In the genomic region with DNA sequence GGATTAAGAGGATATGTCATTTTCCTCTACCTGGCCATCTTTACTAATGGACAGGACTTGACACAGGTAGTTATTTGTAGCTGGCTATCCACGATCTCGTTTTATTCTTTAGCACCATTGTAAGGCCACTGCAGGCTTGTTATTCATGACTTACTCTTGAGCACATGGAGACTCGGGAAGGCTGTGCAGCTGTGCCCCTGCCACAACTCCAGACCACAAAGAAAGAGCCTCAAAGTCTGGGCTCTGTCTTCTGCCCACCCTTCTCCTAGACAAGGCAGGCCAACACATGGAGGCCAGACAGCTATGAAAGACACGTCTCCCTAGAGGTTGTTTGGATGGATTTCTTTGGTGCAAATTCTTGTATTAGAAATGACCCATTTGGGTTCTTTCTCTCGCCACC, we compare ENCODE assay signal across 23 cellular contexts.
"Had no signal": no experiment of that assay in that cellular context is flagged by ENCODE, and none has a peak within 500 bp of the region (broad histone marks: within the 10 kb centered on the region; RNA-seq: fewer than 3 reads in every experiment).

No MANE protein-coding gene starts in this region.

- H3K27ac Mint-ChIP-seq: activated B cell treated with CpG ODN at 0.5 μM for 24 hours; activated CD4-positive, alpha-beta memory T cell treated with anti-CD3 and anti-CD28 coated beads for 36 hours; activated naive CD4-positive, alpha-beta T cell treated with anti-CD3 and anti-CD28 coated beads for 36 hours; activated naive CD8-positive, alpha-beta T cell treated with anti-CD3 and anti-CD28 coated beads, Interleukin-2, amount 10 ng/mL, durations not matched to agents 7 days and 5 days; memory B cell; naive B cell; stimulated activated effector memory CD8-positive, alpha-beta T cell treated with anti-CD3 and anti-CD28 coated beads, Interleukin-12 subunit alpha, Interleukin-12 subunit beta, amount 100 ng/mL, for 72 hours; stimulated activated naive CD8-positive, alpha-beta T cell treated with anti-CD3 and anti-CD28 coated beads, Interleukin-15, amount 100 ng/mL, for 72 hours; T-helper 1 cell treated with Interleukin-12 subunit alpha and Interleukin-12 subunit beta and Interleukin-4 antibody, amounts not matched to agents 30 μg/mL and 1 μg/mL, for 36 hours had no signal

- H3K36me3 ChIP-seq: colonic mucosa, heart left ventricle, right atrium auricular region, tibial nerve, uterus had no signal

- H3K4me1 ChIP-seq: colonic mucosa, heart left ventricle, psoas muscle, right atrium auricular region, uterus had no signal

- H3K27me3 ChIP-seq: colonic mucosa, heart left ventricle, right atrium auricular region, tibial nerve, uterus had no signal

- H3K9me3 Mint-ChIP-seq: activated B cell treated with CpG ODN at 0.5 μM for 24 hours; activated CD4-positive, alpha-beta memory T cell treated with anti-CD3 and anti-CD28 coated beads for 36 hours; activated naive CD4-positive, alpha-beta T cell treated with anti-CD3 and anti-CD28 coated beads for 36 hours; activated naive CD8-positive, alpha-beta T cell treated with anti-CD3 and anti-CD28 coated beads, Interleukin-2, amount 10 ng/mL, durations not matched to agents 7 days and 5 days; memory B cell; stimulated activated effector memory CD8-positive, alpha-beta T cell treated with anti-CD3 and anti-CD28 coated beads, Interleukin-12 subunit alpha, Interleukin-12 subunit beta, amount 100 ng/mL, for 72 hours; stimulated activated naive CD8-positive, alpha-beta T cell treated with anti-CD3 and anti-CD28 coated beads, Interleukin-15, amount 100 ng/mL, for 72 hours; T-helper 1 cell treated with Interleukin-12 subunit alpha and Interleukin-12 subunit beta and Interleukin-4 antibody, amounts not matched to agents 30 μg/mL and 1 μg/mL, for 36 hours had no signal

- H3K4me3 Mint-ChIP-seq: activated B cell treated with CpG ODN at 0.5 μM for 24 hours; activated CD4-positive, alpha-beta memory T cell treated with anti-CD3 and anti-CD28 coated beads for 36 hours; activated naive CD4-positive, alpha-beta T cell treated with anti-CD3 and anti-CD28 coated beads for 36 hours; activated naive CD8-positive, alpha-beta T cell treated with anti-CD3 and anti-CD28 coated beads, Interleukin-2, amount 10 ng/mL, durations not matched to agents 7 days and 5 days; memory B cell; stimulated activated effector memory CD8-positive, alpha-beta T cell treated with anti-CD3 and anti-CD28 coated beads, Interleukin-12 subunit alpha, Interleukin-12 subunit beta, amount 100 ng/mL, for 72 hours; stimulated activated naive CD8-positive, alpha-beta T cell treated with anti-CD3 and anti-CD28 coated beads, Interleukin-15, amount 100 ng/mL, for 72 hours; T-helper 1 cell treated with Interleukin-12 subunit alpha and Interleukin-12 subunit beta and Interleukin-4 antibody, amounts not matched to agents 30 μg/mL and 1 μg/mL, for 36 hours had no signal

- ATAC-seq: mucosa of descending colon; psoas muscle; stimulated activated effector memory CD8-positive, alpha-beta T cell treated with anti-CD3 and anti-CD28 coated beads, Interleukin-12 subunit alpha, Interleukin-12 subunit beta, amount 100 ng/mL, for 72 hours; stimulated activated naive CD8-positive, alpha-beta T cell treated with anti-CD3 and anti-CD28 coated beads, Interleukin-15, amount 100 ng/mL, for 72 hours had no signal

- H3K4me1 Mint-ChIP-seq: activated B cell treated with CpG ODN at 0.5 μM for 24 hours; activated naive CD8-positive, alpha-beta T cell treated with anti-CD3 and anti-CD28 coated beads, Interleukin-2, amount 10 ng/mL, durations not matched to agents 7 days and 5 days; memory B cell; naive B cell; stimulated activated effector memory CD8-positive, alpha-beta T cell treated with anti-CD3 and anti-CD28 coated beads, Interleukin-12 subunit alpha, Interleukin-12 subunit beta, amount 100 ng/mL, for 72 hours; stimulated activated naive CD8-positive, alpha-beta T cell treated with anti-CD3 and anti-CD28 coated beads, Interleukin-15, amount 100 ng/mL, for 72 hours had no signal

- H3K27ac ChIP-seq: colonic mucosa, epithelial cell of prostate, psoas muscle, uterus had no signal

- DNase-seq: activated B cell treated with CpG ODN at 0.5 μM for 24 hours; activated CD4-positive, alpha-beta memory T cell treated with anti-CD3 and anti-CD28 coated beads for 36 hours; activated CD4-positive, alpha-beta T cell treated with anti-CD3 and anti-CD28 coated beads for 4 hours; activated effector memory CD4-positive, alpha-beta T cell treated with Interleukin-2 at 50 U/mL for 16 hours; activated naive CD4-positive, alpha-beta T cell treated with anti-CD3 and anti-CD28 coated beads for 36 hours; activated naive CD8-positive, alpha-beta T cell treated with anti-CD3 and anti-CD28 coated beads, Interleukin-2, amount 10 ng/mL, durations not matched to agents 7 days and 5 days; activated T-cell treated with anti-CD3 and anti-CD28 coated beads, Interleukin-2, amount 50 U/mL, for 48 hours; amniotic stem cell; colonic mucosa; heart left ventricle; mucosa of descending colon; naive B cell; psoas muscle; stimulated activated CD4-positive, alpha-beta T cell treated with anti-CD3 and anti-CD28 coated beads, Interleukin-1b, Interleukin-23, amount 100 ng/mL, for 48 hours; stimulated activated naive CD8-positive, alpha-beta T cell treated with anti-CD3 and anti-CD28 coated beads, Interleukin-15, amount 100 ng/mL, for 72 hours; T1000; uterus had no signal

- H3K36me3 Mint-ChIP-seq: activated CD4-positive, alpha-beta memory T cell treated with anti-CD3 and anti-CD28 coated beads for 36 hours; activated naive CD8-positive, alpha-beta T cell treated with anti-CD3 and anti-CD28 coated beads, Interleukin-2, amount 10 ng/mL, durations not matched to agents 7 days and 5 days; memory B cell; stimulated activated effector memory CD8-positive, alpha-beta T cell treated with anti-CD3 and anti-CD28 coated beads, Interleukin-12 subunit alpha, Interleukin-12 subunit beta, amount 100 ng/mL, for 72 hours had no signal

- H3K9me3 ChIP-seq: colonic mucosa, heart left ventricle, mucosa of descending colon, psoas muscle, right atrium auricular region, tibial nerve, uterus had no signal

- H3K4me3 ChIP-seq: colonic mucosa, heart left ventricle, mucosa of descending colon, psoas muscle, right atrium auricular region, uterus had no signal
